ENCODE assay signal across 28 cellular contexts in the genomic region with DNA sequence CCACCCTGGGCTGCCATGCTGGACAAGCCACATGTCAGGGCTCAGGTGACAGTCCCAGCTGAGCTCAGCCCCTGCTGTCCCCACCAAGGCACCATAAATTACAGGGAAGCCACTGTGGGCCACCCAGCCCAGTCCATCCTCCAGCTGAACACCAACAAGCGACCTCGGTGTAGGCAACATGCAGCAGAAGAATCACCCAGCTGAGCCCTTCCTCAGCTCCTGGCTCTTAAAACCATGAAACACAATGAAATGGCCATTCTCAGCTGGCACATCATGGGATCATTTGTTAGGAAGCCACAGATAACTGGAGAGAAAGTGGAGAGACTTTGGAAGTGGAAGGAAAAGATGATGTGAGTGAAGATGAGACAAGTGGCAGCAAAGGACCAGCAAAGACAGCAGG.
"Had no signal": no experiment of that assay in that cellular context is flagged by ENCODE, and none has a peak within 500 bp of the region (broad histone marks: within the 10 kb centered on the region; RNA-seq: fewer than 3 reads in every experiment).

No MANE protein-coding gene starts in this region.

- H3K4me1 Mint-ChIP-seq: stimulated activated naive CD8-positive, alpha-beta T cell treated with anti-CD3 and anti-CD28 coated beads, Interleukin-15, amount 100 ng/mL, for 72 hours had no signal

- H3K4me3 ChIP-seq: stomach, suprapubic skin, testis, thoracic aorta, thyroid gland, tibial artery, tibial nerve, transverse colon, upper lobe of left lung, upper lobe of right lung, uterus, vagina had no signal

- ATAC-seq: stimulated activated effector memory CD8-positive, alpha-beta T cell treated with anti-CD3 and anti-CD28 coated beads, Interleukin-12 subunit alpha, Interleukin-12 subunit beta, amount 100 ng/mL, for 72 hours; stimulated activated memory B cell treated with anti-CD40 and anti-IgM and Interleukin-4, amounts not matched to agents 10 μg/mL and 1 μg/mL and 100 μg/mL, for 72 hours; stimulated activated naive B cell treated with anti-CD40 and anti-IgM and Interleukin-4, amounts not matched to agents 10 μg/mL and 1 μg/mL and 100 μg/mL, for 72 hours; stimulated activated naive CD8-positive, alpha-beta T cell treated with anti-CD3 and anti-CD28 coated beads, Interleukin-15, amount 100 ng/mL, for 72 hours; stimulated activated naive CD8-positive, alpha-beta T cell treated with anti-CD3 and anti-CD28 coated beads, Interleukin-15, Interleukin-2, amounts not matched to agents 100 U/mL and 50 U/mL, for 24 hours; upper lobe of right lung had no signal

- H3K27ac Mint-ChIP-seq: stimulated activated effector memory CD8-positive, alpha-beta T cell treated with anti-CD3 and anti-CD28 coated beads, Interleukin-12 subunit alpha, Interleukin-12 subunit beta, amount 100 ng/mL, for 72 hours; stimulated activated memory B cell treated with anti-CD40 and anti-IgM and Interleukin-4, amounts not matched to agents 10 μg/mL and 1 μg/mL and 100 μg/mL, for 72 hours; stimulated activated naive B cell treated with anti-CD40 and anti-IgM and Interleukin-4, amounts not matched to agents 10 μg/mL and 1 μg/mL and 100 μg/mL, for 72 hours; stimulated activated naive CD8-positive, alpha-beta T cell treated with anti-CD3 and anti-CD28 coated beads, Interleukin-15, amount 100 ng/mL, for 72 hours; stimulated activated naive CD8-positive, alpha-beta T cell treated with anti-CD3 and anti-CD28 coated beads, Interleukin-15, Interleukin-2, amounts not matched to agents 100 ng/mL and 50 ng/mL, for 24 hours had no signal

- FAIRE-seq: urothelium cell line had no signal

- H3K4me1 ChIP-seq: stomach, suprapubic skin, testis, thyroid gland, tibial artery, tibial nerve, transverse colon, upper lobe of left lung, upper lobe of right lung, uterus, vagina had no signal

- H3K27ac ChIP-seq: stomach, suprapubic skin, testis, thoracic aorta, thyroid gland, tibial artery, tibial nerve, transverse colon, upper lobe of left lung, upper lobe of right lung, uterus, vagina had no signal

- H3K36me3 ChIP-seq: stomach, suprapubic skin, thoracic aorta, thyroid gland, tibial artery, tibial nerve, transverse colon, upper lobe of left lung, upper lobe of right lung, uterus, vagina had no signal

- H3K27me3 ChIP-seq: testis, thyroid gland, upper lobe of left lung, uterus, vagina had no signal

- H3K9me3 ChIP-seq: suprapubic skin, testis, thyroid gland, upper lobe of right lung, uterus, vagina had no signal

- DNase-seq: stimulated activated CD4-positive, alpha-beta T cell treated with anti-CD3 and anti-CD28 coated beads, Interleukin-2, amount 100 ng/mL, for 48 hours; stimulated activated CD4-positive, alpha-beta T cell treated with anti-CD3 and anti-CD28 coated beads, Interleukin-4, amount 100 ng/mL, for 1 hour; stimulated activated CD4-positive, alpha-beta T cell treated with anti-CD3 and anti-CD28 coated beads, Interleukin-4, amount 100 ng/mL, for 24 hours; stimulated activated CD4-positive, alpha-beta T cell treated with anti-CD3 and anti-CD28 coated beads, Interleukin-4, amount 100 ng/mL, for 4 hours; stimulated activated CD8-positive, alpha-beta memory T cell treated with anti-CD3 and anti-CD28 coated beads, Interleukin-4, amount 100 ng/mL, for 48 hours; stimulated activated naive B cell treated with anti-CD40 and anti-IgM and Interleukin-4, amounts not matched to agents 10 μg/mL and 1 μg/mL and 100 μg/mL, for 72 hours; stimulated activated naive CD4-positive, alpha-beta T cell; stimulated activated naive CD4-positive, alpha-beta T cell treated with Interleukin-2 at 50 U/mL for 16 hours; stimulated activated naive CD8-positive, alpha-beta T cell treated with anti-CD3 and anti-CD28 coated beads, Interleukin-15, amount 100 ng/mL, for 72 hours; stimulated activated naive CD8-positive, alpha-beta T cell treated with anti-CD3 and anti-CD28 coated beads, Interleukin-15, Interleukin-2, amounts not matched to agents 100 U/mL and 50 U/mL, for 24 hours; stomach; substantia nigra; testis; thyroid gland; tibial artery; transverse colon; trophoblast cell; upper lobe of left lung; upper lobe of right lung; uterus had no signal

- H3K36me3 Mint-ChIP-seq: stimulated activated effector memory CD8-positive, alpha-beta T cell treated with anti-CD3 and anti-CD28 coated beads, Interleukin-12 subunit alpha, Interleukin-12 subunit beta, amount 100 ng/mL, for 72 hours; stimulated activated memory B cell treated with anti-CD40 and anti-IgM and Interleukin-4, amounts not matched to agents 10 μg/mL and 1 μg/mL and 100 μg/mL, for 72 hours had no signal

- H3K4me3 Mint-ChIP-seq: stimulated activated effector memory CD8-positive, alpha-beta T cell treated with anti-CD3 and anti-CD28 coated beads, Interleukin-12 subunit alpha, Interleukin-12 subunit beta, amount 100 ng/mL, for 72 hours; stimulated activated memory B cell treated with anti-CD40 and anti-IgM and Interleukin-4, amounts not matched to agents 10 μg/mL and 1 μg/mL and 100 μg/mL, for 72 hours; stimulated activated naive B cell treated with anti-CD40 and anti-IgM and Interleukin-4, amounts not matched to agents 10 μg/mL and 1 μg/mL and 100 μg/mL, for 72 hours; stimulated activated naive CD8-positive, alpha-beta T cell treated with anti-CD3 and anti-CD28 coated beads, Interleukin-15, amount 100 ng/mL, for 72 hours; stimulated activated naive CD8-positive, alpha-beta T cell treated with anti-CD3 and anti-CD28 coated beads, Interleukin-15, Interleukin-2, amounts not matched to agents 100 ng/mL and 50 ng/mL, for 24 hours had no signal
